Comparison of ENCODE assay signal across 19 cellular contexts in genomic region chr2:3960106-3960505, GRCh38.
DNase-seq lines count a peak whose midpoint lies in the region; ATAC-seq and TF ChIP-seq lines count a peak whose summit lies in the region.
"Had no signal": no experiment of that assay in that cellular context is flagged by ENCODE, and none has a peak within 500 bp of the region (broad histone marks: within the 10 kb centered on the region; RNA-seq: fewer than 3 reads in every experiment).

No MANE protein-coding gene starts in this region.

- no peak overlapping the region for H3K27ac ChIP-seq in brain microvascular endothelial cell
- H3K27ac ChIP-seq: BLaER1 treated with 17β-estradiol and CSF1 and Interleukin-3, amounts not matched to agents 10 nM and 100 nM; SJCRH30 had no signal

- DNase-seq in AG10803 (ENCODE audit: low read depth) (peak; percentile 2), brain microvascular endothelial cell (peak; percentile 14), mesothelial cell of epicardium (ENCODE audit: low spot score in 2 of 2, unreplicated experiment in 2 of 2) (no peak), sciatic nerve (ENCODE audit: low spot score) (no peak), NCI-H2227 treated with DMSO at 0.1 percent for 48 hours (lab: John Stamatoyannopoulos, UW) (no peak), inferior parietal cortex (ENCODE audit: extremely low spot score) (no peak)
- DNase-seq in activated effector memory CD4-positive, alpha-beta T cell treated with anti-CD3 and anti-CD28 coated beads, Interleukin-2, amount 50 U/mL, for 16 hours, result no peak
- DNase-seq: ACHN; Caco-2; CD4-positive, alpha-beta memory T cell; DND-41; H9; KBM-7; NCI-H1092; NCI-H524 treated with DMSO at 0.1 percent for 48 hours; SJCRH30 had no signal

- peak overlapping the region; percentile 37 for H3K27ac Mint-ChIP-seq in mesothelial cell of epicardium
- H3K27ac Mint-ChIP-seq: CD4-positive, alpha-beta memory T cell had no signal

- in situ Hi-C loops in brain microvascular endothelial cell (cut with HindIII; ENCODE audit: low pct_ligation_motif_present, low sequenced_read_pairs), result no loop called here

- no peaks in the 10 kb centered on the region for H3K9me3 Mint-ChIP-seq in mesothelial cell of epicardium
- H3K9me3 Mint-ChIP-seq: H9 had no signal

- H3K27me3 Mint-ChIP-seq in mesothelial cell of epicardium (ENCODE audit: low read depth), result peaks cover 10% of the 10 kb centered on the region
- H3K27me3 Mint-ChIP-seq: CD4-positive, alpha-beta memory T cell had no signal

- no peaks in the 10 kb centered on the region for H3K36me3 Mint-ChIP-seq in mesothelial cell of epicardium
- H3K36me3 Mint-ChIP-seq: CD4-positive, alpha-beta memory T cell had no signal

- H3K4me3 ChIP-seq in AG10803 (ENCODE audit: low read length) (no peak overlapping the region), brain microvascular endothelial cell (ENCODE audit: low read depth, low read length) (no peak overlapping the region)
- H3K4me3 ChIP-seq: BLaER1 treated with 17β-estradiol and CSF1 and Interleukin-3, amounts not matched to agents 10 nM and 100 nM; SJCRH30 had no signal

- H3K4me3 Mint-ChIP-seq in mesothelial cell of epicardium, result no peak overlapping the region
- H3K4me3 Mint-ChIP-seq: CD4-positive, alpha-beta memory T cell; H9 had no signal

- no peaks in the 10 kb centered on the region for H3K27me3 ChIP-seq in brain microvascular endothelial cell (replicated peaks)
- H3K27me3 ChIP-seq: BLaER1 treated with 17β-estradiol and CSF1 and Interleukin-3, amounts not matched to agents 10 nM and 100 nM; SJCRH30 had no signal

- H3K4me1 Mint-ChIP-seq in mesothelial cell of epicardium, result peaks cover 18% of the 10 kb centered on the region
- H3K4me1 Mint-ChIP-seq: CD4-positive, alpha-beta memory T cell had no signal

- no peaks in the 10 kb centered on the region for H3K36me3 ChIP-seq in brain microvascular endothelial cell (replicated peaks)
- H3K36me3 ChIP-seq: BLaER1 treated with 17β-estradiol and CSF1 and Interleukin-3, amounts not matched to agents 10 nM and 100 nM; SJCRH30 had no signal

- intact Hi-C loops in sciatic nerve (cut with DNase I), result no loop called here

- ATAC-seq in sciatic nerve (peak; percentile 48), HG02588 (IDR thresholded peaks at IDR 0.05; ENCODE audit: unreplicated experiment) (no peak)
- ATAC-seq: Panc1 had no signal

- no peak for TF ChIP-seq CTCF in AG10803 (conservative IDR thresholded peaks at IDR 0.05; ENCODE audit: low read length)
- TF ChIP-seq CTCF in brain microvascular endothelial cell (IDR thresholded peaks at IDR 0.05; ENCODE audit: low read depth, low read length, missing control alignments), result no peak
- no peak for TF ChIP-seq CTCF in mesothelial cell of epicardium (IDR thresholded peaks at IDR 0.05; ENCODE audit: unreplicated experiment)

Comparison
In these comparisons a context has a peak if more than half of its experiments do, and no peak if none do; other contexts are left out.
1. DNase-seq: peak in AG10803 (single experiment) and brain microvascular endothelial cell (single experiment); none in mesothelial cell of epicardium (0 of 2), sciatic nerve (single experiment), NCI-H2227 treated with DMSO at 0.1 percent for 48 hours (single experiment), activated effector memory CD4-positive, alpha-beta T cell treated with anti-CD3 and anti-CD28 coated beads, Interleukin-2, amount 50 U/mL, for 16 hours (single experiment) and inferior parietal cortex (single experiment).